Comparison of ENCODE assay signal across 24 cellular contexts in the genomic region with DNA sequence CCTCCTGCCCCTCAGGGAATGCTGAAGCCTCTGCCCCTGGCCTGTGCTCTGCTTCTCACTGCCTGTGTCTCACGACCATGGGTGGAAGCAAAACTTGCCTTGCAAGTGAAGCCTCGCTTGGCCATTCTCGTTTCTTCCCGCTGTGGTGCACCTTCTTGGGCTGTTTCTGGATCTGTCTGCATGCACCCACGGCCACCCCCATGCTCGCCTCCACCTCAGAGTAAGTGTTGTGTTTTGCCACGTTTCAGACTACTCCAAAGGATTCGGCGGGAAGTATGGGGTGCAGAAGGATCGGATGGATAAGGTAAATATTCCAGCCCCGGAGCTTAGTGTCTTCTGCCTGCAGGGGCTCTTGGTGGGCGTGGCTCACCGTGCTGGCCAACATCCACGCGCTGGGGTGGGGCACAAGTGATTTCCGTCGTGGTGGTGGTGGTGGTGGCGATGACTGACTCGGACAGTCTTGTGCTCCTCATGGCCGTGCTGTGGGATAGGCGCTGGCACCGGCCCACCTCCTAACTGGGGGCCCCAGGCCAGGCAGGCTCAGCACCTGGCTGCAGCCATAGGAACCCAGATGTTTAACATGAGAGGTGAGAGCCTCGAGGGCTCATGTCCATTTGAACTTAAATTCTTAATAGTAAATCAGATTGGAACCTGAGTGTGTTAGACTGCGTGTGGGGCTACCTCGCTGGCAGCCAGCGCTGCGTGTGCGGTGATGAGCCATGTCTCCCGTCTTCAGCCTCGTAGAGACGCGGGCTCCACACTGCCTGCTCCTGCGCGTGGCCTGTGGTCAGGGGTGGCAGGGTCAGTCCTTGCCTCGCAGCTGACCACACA. TPM values are rescaled to one million over a fixed set of nuclear protein-coding genes. Genes with fewer than 3 reads are reported as not detected.
"Had no signal": no experiment of that assay in that cellular context is flagged by ENCODE, and none has a peak within 500 bp of the region (broad histone marks: within the 10 kb centered on the region; RNA-seq: fewer than 3 reads in every experiment).

No MANE protein-coding gene starts in this region.

- DNase-seq: activated CD4-positive, alpha-beta memory T cell treated with anti-CD3 and anti-CD28 coated beads, Interleukin-2, amount 10 ng/mL, durations not matched to agents 7 days and 5 days; activated CD4-positive, alpha-beta T cell treated with anti-CD3 and anti-CD28 coated beads for 48 hours; activated CD4-positive, CD25-positive, alpha-beta regulatory T cell; activated effector memory CD4-positive, alpha-beta T cell treated with anti-CD3 and anti-CD28 coated beads, Interleukin-2, amount 50 U/mL, for 16 hours; activated naive CD4-positive, alpha-beta T cell treated with anti-CD3 and anti-CD28 coated beads, Interleukin-2, amount 10 ng/mL, durations not matched to agents 7 days and 5 days; activated T-cell treated with anti-CD3 and anti-CD28 coated beads, Interleukin-2, amount 50 U/mL, for 72 hours; amygdala; cerebellar nuclear complex; cortex of kidney; foreskin keratinocyte; left ventricle myocardium inferior; nucleus accumbens; small intestine; stimulated activated CD4-positive, alpha-beta T cell treated with anti-CD3 and anti-CD28 coated beads, Interleukin-2, amount 100 ng/mL, for 24 hours; stimulated activated CD8-positive, alpha-beta memory T cell treated with anti-CD3 and anti-CD28 coated beads, Interleukin-4, amount 100 ng/mL, for 48 hours; stimulated activated naive B cell treated with anti-CD40 and anti-IgM and Interleukin-4, amounts not matched to agents 10 μg/mL and 1 μg/mL and 100 μg/mL, for 72 hours; T1000; transverse colon; uterus had no signal

- H3K36me3 Mint-ChIP-seq: activated naive CD4-positive, alpha-beta T cell treated with anti-CD3 and anti-CD28 coated beads, Interleukin-2, amount 10 ng/mL, durations not matched to agents 7 days and 5 days; naive thymus-derived CD8-positive, alpha-beta T cell had no signal

- H3K4me3 Mint-ChIP-seq: activated CD4-positive, alpha-beta memory T cell treated with anti-CD3 and anti-CD28 coated beads, Interleukin-2, amount 10 ng/mL, durations not matched to agents 7 days and 5 days; activated naive CD4-positive, alpha-beta T cell treated with anti-CD3 and anti-CD28 coated beads, Interleukin-2, amount 10 ng/mL, durations not matched to agents 7 days and 5 days; activated T-cell treated with anti-CD3 and anti-CD28 coated beads, Interleukin-2, amount 50 U/mL, for 72 hours; naive thymus-derived CD8-positive, alpha-beta T cell; stimulated activated naive B cell treated with anti-CD40 and anti-IgM and Interleukin-4, amounts not matched to agents 10 μg/mL and 1 μg/mL and 100 μg/mL, for 72 hours; T-helper 1 cell treated with Interleukin-12 subunit alpha and Interleukin-12 subunit beta and Interleukin-4 antibody, amounts not matched to agents 30 μg/mL and 1 μg/mL, for 36 hours had no signal

- H3K4me1 ChIP-seq: foreskin keratinocyte, left ventricle myocardium inferior, transverse colon, uterus had no signal

- ATAC-seq: naive thymus-derived CD8-positive, alpha-beta T cell; sciatic nerve; stimulated activated naive B cell treated with anti-CD40 and anti-IgM and Interleukin-4, amounts not matched to agents 10 μg/mL and 1 μg/mL and 100 μg/mL, for 72 hours had no signal

- H3K36me3 ChIP-seq: uterus had no signal

- FAIRE-seq: endometrium, small intestine had no signal

- H3K27ac ChIP-seq: foreskin keratinocyte, hepatocyte, left ventricle myocardium inferior, transverse colon, uterus had no signal

- H3K9me3 ChIP-seq: left ventricle myocardium inferior, transverse colon, uterus had no signal

- H3K9me3 Mint-ChIP-seq: activated CD4-positive, alpha-beta memory T cell treated with anti-CD3 and anti-CD28 coated beads, Interleukin-2, amount 10 ng/mL, durations not matched to agents 7 days and 5 days; activated naive CD4-positive, alpha-beta T cell treated with anti-CD3 and anti-CD28 coated beads, Interleukin-2, amount 10 ng/mL, durations not matched to agents 7 days and 5 days; activated T-cell treated with anti-CD3 and anti-CD28 coated beads, Interleukin-2, amount 50 U/mL, for 72 hours; naive thymus-derived CD8-positive, alpha-beta T cell; stimulated activated naive B cell treated with anti-CD40 and anti-IgM and Interleukin-4, amounts not matched to agents 10 μg/mL and 1 μg/mL and 100 μg/mL, for 72 hours; T-helper 1 cell treated with Interleukin-12 subunit alpha and Interleukin-12 subunit beta and Interleukin-4 antibody, amounts not matched to agents 30 μg/mL and 1 μg/mL, for 36 hours had no signal

- H2AFZ ChIP-seq: hepatocyte had no signal

- H3K27ac Mint-ChIP-seq: activated CD4-positive, alpha-beta memory T cell treated with anti-CD3 and anti-CD28 coated beads, Interleukin-2, amount 10 ng/mL, durations not matched to agents 7 days and 5 days; activated naive CD4-positive, alpha-beta T cell treated with anti-CD3 and anti-CD28 coated beads, Interleukin-2, amount 10 ng/mL, durations not matched to agents 7 days and 5 days; activated T-cell treated with anti-CD3 and anti-CD28 coated beads, Interleukin-2, amount 50 U/mL, for 72 hours; stimulated activated naive B cell treated with anti-CD40 and anti-IgM and Interleukin-4, amounts not matched to agents 10 μg/mL and 1 μg/mL and 100 μg/mL, for 72 hours; T-helper 1 cell treated with Interleukin-12 subunit alpha and Interleukin-12 subunit beta and Interleukin-4 antibody, amounts not matched to agents 30 μg/mL and 1 μg/mL, for 36 hours had no signal

- H3K4me1 Mint-ChIP-seq: activated naive CD4-positive, alpha-beta T cell treated with anti-CD3 and anti-CD28 coated beads, Interleukin-2, amount 10 ng/mL, durations not matched to agents 7 days and 5 days had no signal

- H3K27me3 ChIP-seq: foreskin keratinocyte, hepatocyte, transverse colon, uterus had no signal

- H3K4me2 ChIP-seq: hepatocyte had no signal

- H3K4me3 ChIP-seq: hepatocyte, left ventricle myocardium inferior, transverse colon, uterus had no signal

RNA-seq across cellular contexts. Expression of a gene that starts 24.6 kb away (rescaled TPM):
- polyA plus RNA-seq: naive thymus-derived CD8-positive, alpha-beta T cell had no signal
